In genomic region chr17:1032391-1032790, GRCh38 we compare ENCODE assay signal across 29 cellular contexts. TPM values are rescaled to one million over a fixed set of nuclear protein-coding genes. Genes with fewer than 3 reads are reported as not detected.
DNase-seq lines count a peak whose midpoint lies in the region; ATAC-seq and TF ChIP-seq lines count a peak whose summit lies in the region.
"Had no signal": no experiment of that assay in that cellular context is flagged by ENCODE, and none has a peak within 500 bp of the region (broad histone marks: within the 10 kb centered on the region; RNA-seq: fewer than 3 reads in every experiment).

No MANE protein-coding gene starts in this region.

- TF ChIP-seq POLR2A in esophagus muscularis mucosa (IDR thresholded peaks at IDR 0.05; ENCODE audit: low read depth) = no peak

- H3K27me3 Mint-ChIP-seq in nephron (ENCODE audit: low read depth) = peaks cover 3% of the 10 kb centered on the region
- H3K27me3 Mint-ChIP-seq: activated naive CD4-positive, alpha-beta T cell treated with anti-CD3 and anti-CD28 coated beads, Interleukin-2, amount 50 U/mL, for 24 hours; CD4-positive, alpha-beta memory T cell; naive thymus-derived CD4-positive, alpha-beta T cell had no signal

- TF ChIP-seq EP300 in esophagus muscularis mucosa (IDR thresholded peaks at IDR 0.05) = no peak

- H3K9me3 Mint-ChIP-seq in nephron = no peaks in the 10 kb centered on the region
- H3K9me3 Mint-ChIP-seq: activated naive CD4-positive, alpha-beta T cell treated with anti-CD3 and anti-CD28 coated beads, Interleukin-2, amount 50 U/mL, for 24 hours; activated T-helper 2 cell treated with anti-CD3 and anti-CD28 coated beads, Interferon-gamma antibody, Interleukin-2, Interleukin-4, amounts not matched to agents 10 μg/mL and 5 μg/mL and 100 μg/mL, durations not matched to agents 14 hours and 24 hours and 36 hours; CD4-positive, alpha-beta memory T cell; naive thymus-derived CD4-positive, alpha-beta T cell; stimulated activated effector memory CD8-positive, alpha-beta T cell treated with anti-CD3 and anti-CD28 coated beads, Interleukin-12 subunit alpha, Interleukin-12 subunit beta, amount 100 ng/mL, for 72 hours had no signal

- no peak overlapping the region for H3K27ac ChIP-seq in left ventricle myocardium inferior (replicated peaks)
- peak overlapping the region; percentile 85 to 88 (median 86) for H3K27ac ChIP-seq in esophagus muscularis mucosa (replicated peaks in 1 of 4)
- H3K27ac ChIP-seq: brain microvascular endothelial cell had no signal

- no peaks in the 10 kb centered on the region for H3K36me3 Mint-ChIP-seq in nephron (ENCODE audit: low read depth)
- H3K36me3 Mint-ChIP-seq: activated naive CD4-positive, alpha-beta T cell treated with anti-CD3 and anti-CD28 coated beads, Interleukin-2, amount 50 U/mL, for 24 hours had no signal

- H3K4me3 Mint-ChIP-seq in nephron = peak overlapping the region; percentile 49 to 70 (median 68)
- H3K4me3 Mint-ChIP-seq: activated CD8-positive, alpha-beta T cell treated with anti-CD3 and anti-CD28 coated beads, Interleukin-2, amount 10 ng/mL, durations not matched to agents 7 days and 5 days; activated naive CD4-positive, alpha-beta T cell treated with anti-CD3 and anti-CD28 coated beads, Interleukin-2, amount 50 U/mL, for 24 hours; CD4-positive, alpha-beta memory T cell; naive thymus-derived CD4-positive, alpha-beta T cell; stimulated activated effector memory CD8-positive, alpha-beta T cell treated with anti-CD3 and anti-CD28 coated beads, Interleukin-12 subunit alpha, Interleukin-12 subunit beta, amount 100 ng/mL, for 72 hours had no signal

- intact Hi-C loops in left ventricle myocardium inferior (cut with micrococcal nuclease) = no loop called here
- intact Hi-C loops in left cardiac atrium (cut with DNase I) = no loop called here
- intact Hi-C loops in esophagus muscularis mucosa (cut with DNase I) = no loop called here

- peaks cover 81% of the 10 kb centered on the region for H3K4me1 ChIP-seq in left ventricle myocardium inferior
- peaks cover 47 to 67% (median 66%) of the 10 kb centered on the region in 4 donors for H3K4me1 ChIP-seq in esophagus muscularis mucosa

- H3K27me3 ChIP-seq in left ventricle myocardium inferior (ENCODE audit: low read depth) (no peaks in the 10 kb centered on the region), esophagus muscularis mucosa (no peaks in the 10 kb centered on the region)
- H3K27me3 ChIP-seq: brain microvascular endothelial cell, upper lobe of left lung had no signal

- H3K27ac Mint-ChIP-seq in nephron = peak overlapping the region in 1 of 3 experiments; percentile 28
- H3K27ac Mint-ChIP-seq: activated CD8-positive, alpha-beta T cell treated with anti-CD3 and anti-CD28 coated beads, Interleukin-2, amount 10 ng/mL, durations not matched to agents 7 days and 5 days; activated naive CD4-positive, alpha-beta T cell treated with anti-CD3 and anti-CD28 coated beads, Interleukin-2, amount 50 U/mL, for 24 hours; activated T-helper 2 cell treated with anti-CD3 and anti-CD28 coated beads, Interferon-gamma antibody, Interleukin-2, Interleukin-4, amounts not matched to agents 10 μg/mL and 5 μg/mL and 100 μg/mL, durations not matched to agents 14 hours and 24 hours and 36 hours; naive thymus-derived CD4-positive, alpha-beta T cell; stimulated activated effector memory CD8-positive, alpha-beta T cell treated with anti-CD3 and anti-CD28 coated beads, Interleukin-12 subunit alpha, Interleukin-12 subunit beta, amount 100 ng/mL, for 72 hours had no signal

- H3K4me3 ChIP-seq in left ventricle myocardium inferior (peak overlapping the region; percentile 68), esophagus muscularis mucosa (peak overlapping the region in 1 of 4 donors; percentile 68)

- no peak for ATAC-seq in left cardiac atrium
- no peak for ATAC-seq in GM21717 (IDR thresholded peaks at IDR 0.05; ENCODE audit: unreplicated experiment)
- ATAC-seq in GM21447 (IDR thresholded peaks at IDR 0.05; ENCODE audit: unreplicated experiment) = no peak
- ATAC-seq: activated CD8-positive, alpha-beta T cell treated with anti-CD3 and anti-CD28 coated beads, Interleukin-2, amount 10 ng/mL, durations not matched to agents 7 days and 5 days; naive thymus-derived CD4-positive, alpha-beta T cell; Panc1; stimulated activated effector memory CD8-positive, alpha-beta T cell treated with anti-CD3 and anti-CD28 coated beads, Interleukin-12 subunit alpha, Interleukin-12 subunit beta, amount 100 ng/mL, for 72 hours had no signal

- H3K9me3 ChIP-seq in left ventricle myocardium inferior (replicated peaks) (no peaks in the 10 kb centered on the region), esophagus muscularis mucosa (no peaks in the 10 kb centered on the region)
- H3K9me3 ChIP-seq: upper lobe of left lung had no signal

- DNase-seq in left ventricle myocardium inferior = no peak
- no peak for DNase-seq in left cardiac atrium
- DNase-seq in esophagus muscularis mucosa (ENCODE audit: extremely low spot score) = no peak
- DNase-seq in NCI-H2196 (lab: John Stamatoyannopoulos, UW; ENCODE audit: unreplicated experiment) = no peak
- DNase-seq in C1 segment of cervical spinal cord (lab: John Stamatoyannopoulos, UW) = no peak
- DNase-seq: 8988T; activated CD4-positive, alpha-beta T cell treated with anti-CD3 and anti-CD28 coated beads for 1 hour; activated CD8-positive, alpha-beta T cell treated with anti-CD3 and anti-CD28 coated beads, Interleukin-2, amount 10 ng/mL, durations not matched to agents 7 days and 5 days; amniotic stem cell; brain microvascular endothelial cell; CD4-positive, alpha-beta memory T cell; HCEC 1CT; Kasumi-1; midbrain; naive thymus-derived CD4-positive, alpha-beta T cell; NCI-H1417 treated with DMSO at 0.1 percent for 48 hours; NCI-H2029 treated with DMSO at 0.1 percent for 48 hours; NCI-H345; NCI-H748 treated with DMSO at 0.1 percent for 48 hours; SHP77; T-helper 2 cell had no signal

- H3K4me1 Mint-ChIP-seq in nephron = peaks cover 30% of the 10 kb centered on the region
- H3K4me1 Mint-ChIP-seq: CD4-positive, alpha-beta memory T cell had no signal

- WGBS in esophagus muscularis mucosa = 77% methylated on average over 27 of the region's 27 CpGs

- TF ChIP-seq CTCF in left ventricle myocardium inferior (IDR thresholded peaks at IDR 0.05; ENCODE audit: borderline replicate concordance) (no peak), esophagus muscularis mucosa (IDR thresholded peaks at IDR 0.05) (no peak), nephron (IDR thresholded peaks at IDR 0.05; ENCODE audit: unreplicated experiment in 3 of 3) (no peak)

- peaks cover 9% of the 10 kb centered on the region for H3K36me3 ChIP-seq in left ventricle myocardium inferior
- H3K36me3 ChIP-seq in esophagus muscularis mucosa = peaks cover 0 to 27% (median 13%) of the 10 kb centered on the region in 4 donors

RNA-seq across cellular contexts. Expression of gene TIMM22, which starts 35.5 kb away (rescaled TPM):
- total RNA-seq in left ventricle myocardium inferior (17.6 TPM), left cardiac atrium (10 to 100 TPM; 13.2 to 15.6 TPM), esophagus muscularis mucosa (10 to 100 TPM; 14.1 to 17.9 (median 15.8) TPM)

RNA-seq across cellular contexts. Expression of gene NXN, which starts 52.8 kb away (rescaled TPM):
- 13.8 TPM for total RNA-seq in left ventricle myocardium inferior
- total RNA-seq in left cardiac atrium = 10 to 100 TPM; 16.7 to 20.8 TPM
- 10 to 100 TPM; 37.0 to 65.6 (median 49.8) TPM for total RNA-seq in esophagus muscularis mucosa
